In genomic region chr3:184361532-184361931, GRCh38 we compare ENCODE assay signal across 8 cellular contexts. TPM values are rescaled to one million over a fixed set of nuclear protein-coding genes. Genes with fewer than 3 reads are reported as not detected.
A peak's percentile ranks its signal among the peaks of the same experiment; 100 is the strongest.
DNase-seq lines count a peak whose midpoint lies in the region; ATAC-seq and TF ChIP-seq lines count a peak whose summit lies in the region.

CLCN2 (minus strand) TSS chr3:184361605; CDS start chr3:184361479, 126 bp downstream.
POLR2H (plus strand) TSS chr3:184361710; CDS start chr3:184363493, 1,783 bp downstream.

- H3K27me3 Mint-ChIP-seq in GM23338 (ENCODE audit: insufficient read depth, low read depth, poor library complexity), result peaks cover 22% of the 10 kb centered on the region

- H3K18ac ChIP-seq in mesenchymal stem cell (ENCODE audit: low read depth in 1 of 2, low read length in 2 of 2), result peak within 1 kb of the TSS; percentile 93 to 95

- peak within 1 kb of the TSS; percentile 64 for H2BK120ac ChIP-seq in mesenchymal stem cell (ENCODE audit: low read depth, low read length)

- peaks cover 3% of the 10 kb centered on the region; the same call in 1 of the 2 replicates for H3F3A ChIP-seq in GM23338 (replicated peaks; ENCODE audit: low read depth)

- H3K9me3 ChIP-seq in effector memory CD4-positive, alpha-beta T cell (ENCODE audit: control insufficient read depth, low read length), result no peaks in the 10 kb centered on the region
- H3K9me3 ChIP-seq in mesenchymal stem cell (ENCODE audit: control insufficient read depth, low read length), result no peaks in the 10 kb centered on the region

- peak within 1 kb of the TSS in 1 of 2 experiments; percentile 95 for H3K14ac ChIP-seq in mesenchymal stem cell (ENCODE audit: low read length in 2 of 2)

- H4K8ac ChIP-seq in mesenchymal stem cell (ENCODE audit: low read length), result peak within 1 kb of the TSS; percentile 90

- H3K27me3 ChIP-seq in GM23338 (ENCODE audit: insufficient read depth), result peaks cover 14% of the 10 kb centered on the region
- no peaks in the 10 kb centered on the region for H3K27me3 ChIP-seq in effector memory CD4-positive, alpha-beta T cell (replicated peaks; ENCODE audit: control insufficient read depth, insufficient read depth, low read length, poor library complexity, severe bottlenecking)
- H3K27me3 ChIP-seq in mesenchymal stem cell (ENCODE audit: control insufficient read depth in 1 of 2, insufficient read depth in 1 of 2, low read length in 2 of 2), result no peaks in the 10 kb centered on the region

- no peak within 1 kb of the TSS for H2AK5ac ChIP-seq in mesenchymal stem cell (ENCODE audit: low read length, severe bottlenecking)

- H3K4me1 ChIP-seq in GM23338 (ENCODE audit: insufficient read depth) (peaks cover 19% of the 10 kb centered on the region), mesenchymal stem cell (ENCODE audit: control insufficient read depth, insufficient read depth, low read depth, low read length) (peaks cover 21% of the 10 kb centered on the region)
- peaks cover 14% of the 10 kb centered on the region for H3K4me1 ChIP-seq in effector memory CD4-positive, alpha-beta T cell (ENCODE audit: control insufficient read depth, insufficient read depth, low read length, poor library complexity, severe bottlenecking)

- H4K91ac ChIP-seq in mesenchymal stem cell (ENCODE audit: low read length), result peak within 1 kb of the TSS; percentile 94

- peak within 1 kb of the TSS; percentile 99 for H3K4me3 Mint-ChIP-seq in GM23338

- H3K4me1 Mint-ChIP-seq in GM23338, result peaks cover 25% of the 10 kb centered on the region

- H3K79me2 ChIP-seq in GM23338 (replicated peaks; ENCODE audit: insufficient read depth), result peaks cover 23% of the 10 kb centered on the region

- ATAC-seq in GM23338, result peak; percentile 55

- peak; percentile 54 for DNase-seq in GM12865 (ENCODE audit: low read depth)
- peak; percentile 80 for DNase-seq in GM23338 (ENCODE audit: low spot score)
- peak; percentile 39 for DNase-seq in NCI-H1048 (lab: John Stamatoyannopoulos, UW)
- peak; percentile 25 to 36 for DNase-seq in activated CD4-positive, alpha-beta T cell treated with anti-CD3 and anti-CD28 coated beads for 4 hours
- DNase-seq in effector memory CD4-positive, alpha-beta T cell, result peak in 2 of 3 donors; percentile 18 to 37
- peak; percentile 63 for DNase-seq in mesenchymal stem cell
- DNase-seq in stimulated activated CD8-positive, alpha-beta memory T cell treated with anti-CD3 and anti-CD28 coated beads, Interleukin-2, amount 100 ng/mL, for 48 hours (ENCODE audit: low read depth in 2 of 2), result peak; percentile 31 to 36
- DNase-seq in NCI-H2107 (lab: John Stamatoyannopoulos, UW), result no peak

- H3K9me2 ChIP-seq in GM23338 (ENCODE audit: insufficient read depth), result no peaks in the 10 kb centered on the region

- H3K9ac ChIP-seq in mesenchymal stem cell (ENCODE audit: low read length), result peak within 1 kb of the TSS; percentile 100

- H3K4me3 ChIP-seq in GM12865 (ENCODE audit: low read depth, low read length) (peak within 1 kb of the TSS; percentile 86), GM23338 (peak within 1 kb of the TSS; percentile 82), mesenchymal stem cell (ENCODE audit: insufficient read depth in 1 of 2, low read depth in 1 of 2, low read length in 2 of 2) (peak within 1 kb of the TSS; percentile 76 to 86)
- H3K4me3 ChIP-seq in effector memory CD4-positive, alpha-beta T cell (ENCODE audit: insufficient read depth, low read depth, low read length, poor library complexity, severe bottlenecking), result peak within 1 kb of the TSS; percentile 77

- H2BK15ac ChIP-seq in mesenchymal stem cell (ENCODE audit: low read depth, poor library complexity, severe bottlenecking), result peak within 1 kb of the TSS; percentile 82

- H3K36me3 ChIP-seq in GM23338 (ENCODE audit: insufficient read depth), result peaks cover 7% of the 10 kb centered on the region
- peaks cover 4% of the 10 kb centered on the region for H3K36me3 ChIP-seq in effector memory CD4-positive, alpha-beta T cell (ENCODE audit: control insufficient read depth, insufficient read depth, low read length)
- peaks cover 30 to 34% of the 10 kb centered on the region in 2 experiments for H3K36me3 ChIP-seq in mesenchymal stem cell (ENCODE audit: control insufficient read depth in 1 of 2, insufficient read depth in 2 of 2, low read depth in 1 of 2, low read length in 2 of 2)

- peak within 1 kb of the TSS in 1 of 2 experiments; percentile 45 for H2BK12ac ChIP-seq in mesenchymal stem cell (ENCODE audit: low read length in 2 of 2)

- H2BK5ac ChIP-seq in mesenchymal stem cell (ENCODE audit: low read depth, low read length, poor library complexity, severe bottlenecking), result peak within 1 kb of the TSS; percentile 93

- 1% methylated on average over 33 of the region's 56 CpGs for WGBS in mesenchymal stem cell

- H3K4me2 ChIP-seq in GM23338, result peak within 1 kb of the TSS; percentile 96
- peak within 1 kb of the TSS; percentile 98 for H3K4me2 ChIP-seq in mesenchymal stem cell (ENCODE audit: low read length, poor library complexity, severe bottlenecking)

- TF ChIP-seq CTCF in GM12865 (IDR thresholded peaks at IDR 0.05; ENCODE audit: insufficient read depth, low read depth, low read length, missing control alignments) (no peak), GM23338 (conservative IDR thresholded peaks at IDR 0.05; ENCODE audit: low read depth in 2 of 2) (no peak)

- peaks cover 23% of the 10 kb centered on the region for H3K79me1 ChIP-seq in mesenchymal stem cell (replicated peaks; ENCODE audit: low read length, poor library complexity, severe bottlenecking)

- H3K23ac ChIP-seq in mesenchymal stem cell (ENCODE audit: low read length in 2 of 2), result peak within 1 kb of the TSS in 1 of 2 experiments; percentile 93

- H3K9me3 Mint-ChIP-seq in GM23338, result peaks cover 2% of the 10 kb centered on the region; the same call in 1 of the 3 replicates

- H4K20me1 ChIP-seq in GM23338 (replicated peaks; ENCODE audit: insufficient read depth), result peaks cover 3% of the 10 kb centered on the region; the same call in 1 of the 2 replicates

- H3K27ac ChIP-seq in GM23338 (ENCODE audit: low read depth) (peak within 1 kb of the TSS; percentile 88), mesenchymal stem cell (ENCODE audit: low read length, poor library complexity, severe bottlenecking) (peak within 1 kb of the TSS; percentile 97)
- peak within 1 kb of the TSS; percentile 78 for H3K27ac ChIP-seq in effector memory CD4-positive, alpha-beta T cell (ENCODE audit: insufficient read depth, low read length, poor library complexity, severe bottlenecking)

- peaks cover 35% of the 10 kb centered on the region for H3K36me3 Mint-ChIP-seq in GM23338 (ENCODE audit: low read depth)

- H3K27ac Mint-ChIP-seq in GM23338, result peak within 1 kb of the TSS; percentile 90

- H2AFZ ChIP-seq in GM23338 (peak within 1 kb of the TSS; percentile 43; the same call in 1 of the 2 replicates), mesenchymal stem cell (ENCODE audit: low read depth, low read length) (peak within 1 kb of the TSS; percentile 48)

- H3K4ac ChIP-seq in mesenchymal stem cell (ENCODE audit: low read depth in 1 of 2, low read length in 2 of 2), result peak within 1 kb of the TSS; percentile 84 to 97

TF ChIP-seq in GM23338, 12 proteins besides CTCF, POLR2A, EP300 and RAD21 (continues in another document):
- TF ChIP-seq ETS1 (IDR thresholded peaks at IDR 0.05) (no peak), EZH2phosphoT487 (IDR thresholded peaks at IDR 0.05; ENCODE audit: unreplicated experiment) (no peak), REST (IDR thresholded peaks at IDR 0.05; ENCODE audit: unreplicated experiment) (no peak), JUNB (IDR thresholded peaks at IDR 0.05; ENCODE audit: unreplicated experiment) (no peak), STAT1 (IDR thresholded peaks at IDR 0.05; ENCODE audit: unreplicated experiment) (no peak), ZNF114 (CRISPR knock-in tag; IDR thresholded peaks at IDR 0.05) (no peak), POLR2AphosphoS5 (IDR thresholded peaks at IDR 0.05; ENCODE audit: low read depth) (peak; percentile 72)

RNA-seq across cellular contexts. Expression of gene CLCN2, which starts in this region (rescaled TPM):
- total RNA-seq in GM23338 (2014; rRNA removed; shearing (Covaris generic)), result 9.2 and 10.7 TPM in 2 replicates
- polyA plus RNA-seq in GM23338 (2016; fragmentation: Nextera tagmentation; extraction: Ambion mirVana), result 5.4 and 7.0 TPM in 2 replicates
- polyA plus RNA-seq in mesenchymal stem cell (2013, experiment 1 of 2), result 2.3 TPM
- 2.1 TPM for polyA plus RNA-seq in mesenchymal stem cell (2013, experiment 2 of 2)

RNA-seq across cellular contexts. Expression of gene POLR2H, which starts in this region (rescaled TPM):
- total RNA-seq in GM23338 (2014; rRNA removed; shearing (Covaris generic)), result 182 and 199 TPM in 2 replicates
- polyA plus RNA-seq in GM23338 (2016; fragmentation: Nextera tagmentation; extraction: Ambion mirVana), result 190 and 205 TPM in 2 replicates
- 46.3 TPM for polyA plus RNA-seq in mesenchymal stem cell (2013, experiment 1 of 2)
- polyA plus RNA-seq in mesenchymal stem cell (2013, experiment 2 of 2), result 48.3 TPM
